11 cellular contexts compared by ENCODE assay signal in the genomic region with DNA sequence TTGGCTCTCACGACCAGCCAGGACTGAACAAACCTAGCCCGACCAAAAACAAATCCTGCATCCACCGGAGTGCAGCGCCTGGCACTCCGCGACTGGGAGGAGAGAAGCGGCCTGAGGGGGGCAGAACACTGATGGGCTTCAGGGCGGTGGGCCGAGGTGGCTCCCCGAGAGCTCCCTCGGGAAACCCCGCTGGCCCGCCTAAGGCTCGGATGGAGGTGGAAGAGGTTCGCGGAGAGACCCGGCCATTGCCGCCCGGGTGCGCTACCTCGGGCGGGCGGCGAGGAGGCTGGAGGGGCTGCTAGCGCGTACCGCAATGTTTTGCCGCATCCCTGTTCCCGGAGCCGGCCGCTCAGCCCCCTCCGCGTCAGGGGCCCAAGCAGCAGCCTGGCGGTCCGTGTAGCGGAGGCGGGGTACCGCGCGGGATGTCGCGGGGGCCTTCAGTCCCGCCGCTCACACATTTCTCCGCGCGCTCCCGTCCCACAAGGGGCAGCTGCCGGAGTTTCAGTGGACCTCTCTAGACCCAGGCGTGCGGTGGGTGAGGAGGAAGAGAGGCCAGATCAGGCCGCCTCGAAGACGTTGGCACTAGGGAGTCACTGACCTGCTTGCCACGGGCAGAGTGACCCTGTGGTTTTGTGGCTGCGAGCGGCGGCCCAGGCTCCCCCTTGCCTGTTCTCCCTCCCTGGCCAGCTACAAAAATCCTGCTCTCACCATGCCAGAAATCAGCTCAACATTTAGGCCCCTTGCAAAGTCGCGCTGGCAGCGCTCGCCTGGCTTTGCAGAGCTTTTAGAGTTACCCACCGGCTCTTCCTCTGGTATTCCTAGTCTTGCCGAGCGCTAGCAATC. TPM values are rescaled to one million over a fixed set of nuclear protein-coding genes. Genes with fewer than 3 reads are reported as not detected.
DNase-seq lines count a peak whose midpoint lies in the region; ATAC-seq, FAIRE-seq and TF ChIP-seq lines count a peak whose summit lies in the region.
"Had no signal": no experiment of that assay in that cellular context is flagged by ENCODE, and none has a peak within 500 bp of the region (broad histone marks: within the 10 kb centered on the region; RNA-seq: fewer than 3 reads in every experiment).

No MANE protein-coding gene starts in this region.

- ATAC-seq in Right ventricle myocardium superior (ENCODE audit: poor library complexity) (no peak), HG03521 (IDR thresholded peaks at IDR 0.05; ENCODE audit: unreplicated experiment) (no peak)
- ATAC-seq: stimulated activated effector memory CD8-positive, alpha-beta T cell treated with anti-CD3 and anti-CD28 coated beads, Interleukin-12 subunit alpha, Interleukin-12 subunit beta, amount 100 ng/mL, for 72 hours had no signal

- H3K4me3 ChIP-seq in cardiac muscle cell, result peak overlapping the region; percentile 55
- peak overlapping the region; percentile 43 to 56 (median 46) for H3K4me3 ChIP-seq in esophagus muscularis mucosa
- no peak overlapping the region for H3K4me3 ChIP-seq in neuron (ENCODE audit: low read length)

- no peak overlapping the region for H3K27ac ChIP-seq in cardiac muscle cell
- H3K27ac ChIP-seq in esophagus muscularis mucosa (replicated peaks in 1 of 4), result no peak overlapping the region
- H3K27ac ChIP-seq: epithelial cell of prostate had no signal

- TF ChIP-seq EP300 in esophagus muscularis mucosa (IDR thresholded peaks at IDR 0.05), result no peak

- H3K4me1 ChIP-seq in cardiac muscle cell (ENCODE audit: low read depth) (no peaks in the 10 kb centered on the region), esophagus muscularis mucosa (peaks cover 0 to 25% (median 21%) of the 10 kb centered on the region in 4 donors), neuron (ENCODE audit: insufficient read depth, low read length) (no peaks in the 10 kb centered on the region)
- H3K4me1 ChIP-seq: BE2C had no signal

- no peak for TF ChIP-seq POLR2A in esophagus muscularis mucosa (IDR thresholded peaks at IDR 0.05; ENCODE audit: low read depth)

- H2AFZ ChIP-seq in neuron (ENCODE audit: low read depth, low read length), result peak overlapping the region; percentile 52

- no peak for TF ChIP-seq CTCF in cardiac muscle cell (IDR thresholded peaks at IDR 0.05; ENCODE audit: low read depth, low read length)
- TF ChIP-seq CTCF in esophagus muscularis mucosa (IDR thresholded peaks at IDR 0.05), result no peak

- H3K27me3 ChIP-seq in cardiac muscle cell (no peaks in the 10 kb centered on the region), esophagus muscularis mucosa (peaks cover 0 to 47% (median 9%) of the 10 kb centered on the region in 4 donors), neuron (ENCODE audit: insufficient read depth, low read length) (peaks cover 45% of the 10 kb centered on the region)
- H3K27me3 ChIP-seq: BE2C had no signal

- H3K9me3 ChIP-seq in cardiac muscle cell (ENCODE audit: low read depth), result no peaks in the 10 kb centered on the region
- no peaks in the 10 kb centered on the region for H3K9me3 ChIP-seq in esophagus muscularis mucosa
- no peaks in the 10 kb centered on the region for H3K9me3 ChIP-seq in neuron (ENCODE audit: low read length)
- H3K9me3 ChIP-seq: BE2C had no signal

- intact Hi-C loops in Right ventricle myocardium superior (cut with DNase I), result no loop called here
- intact Hi-C loops in esophagus muscularis mucosa (cut with DNase I), result no loop called here

- DNase-seq in cardiac muscle cell (ENCODE audit: low read depth in 1 of 2, low spot score in 1 of 2), result peak; percentile 25
- DNase-seq in Right ventricle myocardium superior, result no peak
- no peak for DNase-seq in esophagus muscularis mucosa (ENCODE audit: extremely low spot score)
- no peak for DNase-seq in NCI-H2081 (lab: John Stamatoyannopoulos, UW)
- no peak for DNase-seq in urothelium cell line (ENCODE audit: low spot score)
- DNase-seq in NCI-H187 (lab: John Stamatoyannopoulos, UW), result no peak
- DNase-seq: BE2C had no signal

- H3K36me3 ChIP-seq in cardiac muscle cell (no peaks in the 10 kb centered on the region), esophagus muscularis mucosa (no peaks in the 10 kb centered on the region), neuron (ENCODE audit: insufficient read depth, low read length) (no peaks in the 10 kb centered on the region)
- H3K36me3 ChIP-seq: BE2C had no signal

- FAIRE-seq in urothelium cell line (lab: Jason Lieb, UNC), result no peak

- 18% methylated on average over 11 of the region's 65 CpGs for WGBS in esophagus muscularis mucosa

RNA-seq across cellular contexts. Expression of a gene that starts 2.1 kb away (rescaled TPM):
- 0.99 and 5.7 TPM in 2 replicates for total RNA-seq in cardiac muscle cell
- 2.0 and 8.5 TPM in 2 replicates for polyA plus RNA-seq in cardiac muscle cell
- total RNA-seq in Right ventricle myocardium superior, result 0.38 TPM
- 1 to 10 TPM in 1 of 4 donors, under 1 TPM in 3; 0.42 to 1.9 (median 0.51) TPM for total RNA-seq in esophagus muscularis mucosa

Comparison
In these comparisons a context has a peak if more than half of its experiments do, and no peak if none do; other contexts are left out.
1. DNase-seq: peak in cardiac muscle cell (2 of 2); none in Right ventricle myocardium superior (single experiment), esophagus muscularis mucosa (single experiment), NCI-H2081 (0 of 2), urothelium cell line (single experiment) and NCI-H187 (0 of 2).